Comparison of ENCODE assay signal across 12 cellular contexts in the genomic region with DNA sequence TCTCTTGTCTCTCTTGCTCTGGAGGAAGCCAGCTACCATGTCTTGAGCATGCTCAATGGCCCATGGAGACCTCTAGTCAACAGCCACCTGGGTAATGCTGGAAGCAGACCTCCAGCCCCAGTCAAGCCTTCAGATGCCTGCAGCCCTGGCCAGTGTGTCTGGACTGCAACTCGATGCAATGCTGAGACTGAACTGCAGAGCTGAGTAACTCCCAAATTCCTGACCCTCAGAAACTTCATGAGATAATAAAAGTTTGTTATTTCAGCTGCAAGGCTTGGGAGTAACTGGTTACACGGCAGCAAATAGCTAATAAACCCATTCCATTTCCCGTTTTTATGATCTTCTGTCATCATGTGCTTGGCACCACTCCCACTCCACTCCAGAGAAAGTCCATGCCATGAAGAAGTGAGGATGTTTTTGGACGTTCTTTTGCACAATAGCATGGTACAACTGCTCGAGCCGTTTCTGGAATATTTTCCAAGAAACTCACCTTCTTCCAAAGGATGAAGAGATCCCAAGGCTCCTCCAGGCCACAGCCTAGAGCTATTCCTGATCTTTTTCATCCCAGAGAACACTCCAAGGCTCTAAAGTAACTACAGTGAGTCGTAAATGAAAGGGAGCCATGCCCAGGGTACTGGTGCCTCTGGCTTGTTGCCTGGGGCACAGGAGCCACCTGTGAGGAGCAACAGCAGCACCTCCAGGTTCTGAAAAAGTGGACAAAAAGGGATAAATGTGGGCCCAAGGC.
A peak's percentile ranks its signal among the peaks of the same experiment; 100 is the strongest.
DNase-seq lines count a peak whose midpoint lies in the region; ATAC-seq and TF ChIP-seq lines count a peak whose summit lies in the region.
"Had no signal": no experiment of that assay in that cellular context is flagged by ENCODE, and none has a peak within 500 bp of the region (broad histone marks: within the 10 kb centered on the region; RNA-seq: fewer than 3 reads in every experiment).

No MANE protein-coding gene starts in this region.

- no peak for TF ChIP-seq CTCF in AG04449 (IDR thresholded peaks at IDR 0.05; ENCODE audit: insufficient read depth, low read length, missing control alignments)
- TF ChIP-seq CTCF in VCaP (conservative IDR thresholded peaks at IDR 0.05) = no peak; the same call in 1 of the 2 replicates
- no peak for TF ChIP-seq CTCF in kidney epithelial cell (IDR thresholded peaks at IDR 0.05; ENCODE audit: insufficient read depth, low read length, poor library complexity, severe bottlenecking)
- no peak for TF ChIP-seq CTCF in gastrocnemius medialis (IDR thresholded peaks at IDR 0.05 in 4 of 5, conservative IDR thresholded peaks at IDR 0.05 in 1 of 5)
- no peak for TF ChIP-seq CTCF in esophagus muscularis mucosa (IDR thresholded peaks at IDR 0.05)

- no peaks in the 10 kb centered on the region for H4K20me1 ChIP-seq in GM23248 (ENCODE audit: insufficient read depth)

- H3K27ac ChIP-seq in GM23248 (no peak overlapping the region), VCaP (peak overlapping the region; percentile 81), gastrocnemius medialis (no peak overlapping the region), esophagus muscularis mucosa (replicated peaks in 1 of 4) (no peak overlapping the region)

- H3K79me2 ChIP-seq in GM23248 (ENCODE audit: insufficient read depth) = no peaks in the 10 kb centered on the region

- ATAC-seq in gastrocnemius medialis (no peak), GM18870 (IDR thresholded peaks at IDR 0.05; ENCODE audit: unreplicated experiment) (no peak)
- ATAC-seq: stimulated activated naive CD8-positive, alpha-beta T cell treated with anti-CD3 and anti-CD28 coated beads, Interleukin-15, amount 100 ng/mL, for 72 hours had no signal

- H3F3A ChIP-seq in GM23248 (ENCODE audit: insufficient read depth) = no peaks in the 10 kb centered on the region

- no peak overlapping the region for H3K4me3 ChIP-seq in AG04449 (ENCODE audit: low read depth, low read length)
- no peak overlapping the region for H3K4me3 ChIP-seq in GM23248
- no peak overlapping the region for H3K4me3 ChIP-seq in kidney epithelial cell (ENCODE audit: low read depth, low read length)
- H3K4me3 ChIP-seq in gastrocnemius medialis = no peak overlapping the region
- no peak overlapping the region for H3K4me3 ChIP-seq in esophagus muscularis mucosa
- H3K4me3 ChIP-seq: lung had no signal

- peak; percentile 79 for DNase-seq in AG04449 (ENCODE audit: low read depth, low spot score)
- DNase-seq in GM23248 = peak; percentile 31
- DNase-seq in kidney epithelial cell (ENCODE audit: low read depth) = peak; percentile 23
- no peak for DNase-seq in gastrocnemius medialis
- no peak for DNase-seq in esophagus muscularis mucosa (ENCODE audit: extremely low spot score)
- no peak for DNase-seq in MV-4-11 (lab: John Stamatoyannopoulos, UW)
- DNase-seq: H7; NCI-H446 treated with DMSO at 0.1 percent for 48 hours; stimulated activated naive CD8-positive, alpha-beta T cell treated with anti-CD3 and anti-CD28 coated beads, Interleukin-15, amount 100 ng/mL, for 72 hours had no signal

- WGBS in GM23248 (ENCODE audit: low coverage in 1 of 2, low lambda C conversion rate in 2 of 2, missing lambda C conversion rate in 2 of 2), 2 experiments = 8 to 9% methylated on average over 7 of the region's 7 CpGs
- WGBS in esophagus muscularis mucosa = 69% methylated on average over 7 of the region's 7 CpGs

- H3K4me1 ChIP-seq in GM23248 (ENCODE audit: insufficient read depth) = no peaks in the 10 kb centered on the region
- H3K4me1 ChIP-seq in gastrocnemius medialis = no peaks in the 10 kb centered on the region
- no peaks in the 10 kb centered on the region for H3K4me1 ChIP-seq in esophagus muscularis mucosa

- in situ Hi-C loops in GM23248 (cut with MboI) (no loop called here), gastrocnemius medialis (cut with MboI; ENCODE audit: low sequenced_read_pairs in 4 of 4) (no loop called here)

- no peak for TF ChIP-seq EP300 in esophagus muscularis mucosa (IDR thresholded peaks at IDR 0.05)

- H3K9me3 ChIP-seq in GM23248 (ENCODE audit: low read depth) = no peaks in the 10 kb centered on the region
- no peaks in the 10 kb centered on the region for H3K9me3 ChIP-seq in gastrocnemius medialis
- no peaks in the 10 kb centered on the region for H3K9me3 ChIP-seq in esophagus muscularis mucosa

- H3K27me3 ChIP-seq in GM23248 (replicated peaks; ENCODE audit: insufficient read depth) = no peaks in the 10 kb centered on the region
- no peaks in the 10 kb centered on the region for H3K27me3 ChIP-seq in kidney epithelial cell (ENCODE audit: control insufficient read depth, insufficient read depth, low read length)
- no peaks in the 10 kb centered on the region for H3K27me3 ChIP-seq in gastrocnemius medialis
- H3K27me3 ChIP-seq in esophagus muscularis mucosa = no peaks in the 10 kb centered on the region

- CTCF ChIA-PET in AG04449 (lab: Yijun Ruan, JAX) = interaction anchor here (1.2 to 4.5 kb wide), 4 partner anchors 9 to 235 kb away, joined by 3 to 19 read pairs (median 10); no protein-coding TSS in a partner anchor

- H3K4me2 ChIP-seq in GM23248 (ENCODE audit: unreplicated experiment) = no peak overlapping the region

- POLR2A ChIA-PET in AG04449 (lab: Yijun Ruan, JAX) = interaction anchor here (0.7 kb wide), 1 partner anchor 72 kb away, joined by 4 read pairs; the partner anchor contains the start of gene KLF13

- TF ChIP-seq POLR2A in gastrocnemius medialis (IDR thresholded peaks at IDR 0.05) = no peak
- no peak for TF ChIP-seq POLR2A in esophagus muscularis mucosa (IDR thresholded peaks at IDR 0.05; ENCODE audit: low read depth)

- H2AFZ ChIP-seq in GM23248 = no peak overlapping the region

- H3K9ac ChIP-seq in GM23248 = no peak overlapping the region

- H3K9me2 ChIP-seq in GM23248 (ENCODE audit: insufficient read depth) = no peaks in the 10 kb centered on the region

- intact Hi-C loops in gastrocnemius medialis (cut with DNase I; ENCODE audit: low total_unique reads) = no loop called here
- intact Hi-C loops in esophagus muscularis mucosa (cut with DNase I) = loop anchor here (5.0 kb wide), 1 partner anchor 52 kb away; no protein-coding TSS in a partner anchor

- H3K36me3 ChIP-seq in GM23248 (ENCODE audit: low read depth) = no peaks in the 10 kb centered on the region
- no peaks in the 10 kb centered on the region for H3K36me3 ChIP-seq in kidney epithelial cell (ENCODE audit: control insufficient read depth, insufficient read depth, low read length)
- no peaks in the 10 kb centered on the region for H3K36me3 ChIP-seq in gastrocnemius medialis
- H3K36me3 ChIP-seq in esophagus muscularis mucosa = no peaks in the 10 kb centered on the region

Comparison
In these comparisons a context has a peak if more than half of its experiments do, and no peak if none do; other contexts are left out.
1. DNase-seq: peak in AG04449 (single experiment), GM23248 (single experiment) and kidney epithelial cell (single experiment); none in gastrocnemius medialis (0 of 2), esophagus muscularis mucosa (single experiment) and MV-4-11 (single experiment).